In the genomic region with DNA sequence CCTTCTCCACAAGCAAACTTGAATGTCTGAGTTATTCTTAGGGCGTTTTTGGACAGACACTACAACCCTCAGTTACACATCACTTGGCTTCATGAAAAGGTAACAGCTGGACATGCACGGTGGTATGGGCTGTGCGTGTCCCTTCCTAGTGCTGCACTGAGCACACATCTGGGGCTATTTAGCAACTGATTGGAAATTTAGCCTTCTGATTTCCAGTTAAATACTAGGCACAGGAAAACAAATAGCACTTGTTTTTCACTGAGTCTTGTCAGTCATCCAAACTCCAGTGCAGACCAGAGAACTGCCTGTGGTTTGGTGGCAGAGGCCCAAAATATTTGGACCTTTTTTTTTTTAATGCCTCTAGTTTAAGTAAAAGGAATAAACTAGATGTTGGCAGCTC, we compare ENCODE assay signal across 10 cellular contexts.
DNase-seq lines count a peak whose midpoint lies in the region; ATAC-seq and TF ChIP-seq lines count a peak whose summit lies in the region.
"Had no signal": no experiment of that assay in that cellular context is flagged by ENCODE, and none has a peak within 500 bp of the region (broad histone marks: within the 10 kb centered on the region; RNA-seq: fewer than 3 reads in every experiment).

No MANE protein-coding gene starts in this region.

- no peaks in the 10 kb centered on the region for H3K27me3 ChIP-seq in left lung
- H3K27me3 ChIP-seq in SJCRH30 = no peaks in the 10 kb centered on the region

- H3K4me3 ChIP-seq in left lung = no peak overlapping the region
- no peak overlapping the region for H3K4me3 ChIP-seq in SJCRH30

- no peak for TF ChIP-seq CTCF in left lung (IDR thresholded peaks at IDR 0.05)

- ATAC-seq in left lung (peak; percentile 59), HG02884 (IDR thresholded peaks at IDR 0.05; ENCODE audit: unreplicated experiment) (no peak)

- H3K36me3 ChIP-seq in left lung (no peaks in the 10 kb centered on the region), SJCRH30 (no peaks in the 10 kb centered on the region)

- H3K4me1 ChIP-seq in left lung (peaks cover 3 to 8% of the 10 kb centered on the region in 2 donors), SJCRH30 (peaks cover 13% of the 10 kb centered on the region)

- intact Hi-C loops in left lung (cut with DNase I) = no loop called here

- DNase-seq in M059J (ENCODE audit: low read depth) (peak; percentile 67), dedifferentiated amniotic fluid mesenchymal stem cell (ENCODE audit: extremely low spot score) (peak; percentile 85), left lung (no peak), stromal cell of bone marrow (ENCODE audit: low read depth) (peak; percentile 76), SJCRH30 (no peak)
- no peak for DNase-seq in activated effector memory CD4-positive, alpha-beta T cell treated with Interleukin-2 at 50 U/mL for 16 hours
- no peak for DNase-seq in central memory CD4-positive, alpha-beta T cell
- DNase-seq: DMS153, HCEC 1CT had no signal

- H3K9me3 ChIP-seq in left lung = no peaks in the 10 kb centered on the region
- H3K9me3 ChIP-seq in SJCRH30 (replicated peaks) = peaks cover 5% of the 10 kb centered on the region; the same call in 1 of the 2 replicates

- H3K27ac ChIP-seq in left lung = peak overlapping the region in 1 of 2 donors; percentile 23
- H3K27ac ChIP-seq in SJCRH30 = no peak overlapping the region

Comparison
In these comparisons a context has a peak if more than half of its experiments do, and no peak if none do; other contexts are left out.
1. DNase-seq: peak in M059J (single experiment), dedifferentiated amniotic fluid mesenchymal stem cell (single experiment) and stromal cell of bone marrow (single experiment); none in left lung (0 of 2), activated effector memory CD4-positive, alpha-beta T cell treated with Interleukin-2 at 50 U/mL for 16 hours (single experiment), central memory CD4-positive, alpha-beta T cell (single experiment) and SJCRH30 (0 of 2).